ENCODE assay signal across 19 cellular contexts in genomic region chr7:65342723-65343629, GRCh38. TPM values are rescaled to one million over a fixed set of nuclear protein-coding genes. Genes with fewer than 3 reads are reported as not detected.
DNase-seq lines count a peak whose midpoint lies in the region; ATAC-seq and TF ChIP-seq lines count a peak whose summit lies in the region.
"Had no signal": no experiment of that assay in that cellular context is flagged by ENCODE, and none has a peak within 500 bp of the region (broad histone marks: within the 10 kb centered on the region; RNA-seq: fewer than 3 reads in every experiment).

No MANE protein-coding gene starts in this region.

- no peaks in the 10 kb centered on the region for H4K20me1 ChIP-seq in hepatocyte (ENCODE audit: insufficient read depth, poor library complexity, severe bottlenecking)

- intact Hi-C loops in right lobe of liver (cut with DNase I) (no loop called here), Right ventricle myocardium inferior (cut with DNase I) (no loop called here)

- ATAC-seq in right lobe of liver (peak; percentile 22 to 49 (median 37)), foreskin keratinocyte (no peak), Right ventricle myocardium inferior (no peak)
- ATAC-seq: GM12878 had no signal

- H3K9me2 ChIP-seq in hepatocyte (replicated peaks; ENCODE audit: insufficient read depth): no peaks in the 10 kb centered on the region

- TF ChIP-seq POLR2A in right lobe of liver (IDR thresholded peaks at IDR 0.05): no peak

- no peaks in the 10 kb centered on the region for H3K27me3 ChIP-seq in hepatocyte
- no peaks in the 10 kb centered on the region for H3K27me3 ChIP-seq in right lobe of liver
- no peaks in the 10 kb centered on the region for H3K27me3 ChIP-seq in foreskin keratinocyte
- H3K27me3 ChIP-seq: BE2C had no signal

- peak; percentile 9 for DNase-seq in HuH-7.5 (ENCODE audit: low spot score)
- DNase-seq in hepatocyte (ENCODE audit: low spot score): peak; percentile 19
- DNase-seq in right lobe of liver: no peak
- DNase-seq in foreskin keratinocyte: no peak
- DNase-seq in Right ventricle myocardium inferior (ENCODE audit: missing footprints): no peak
- no peak for DNase-seq in AG20443 (ENCODE audit: low spot score)
- DNase-seq in effector CD8-positive, alpha-beta T cell (lab: John Stamatoyannopoulos, UW): no peak
- DNase-seq: BE2C; C1 segment of cervical spinal cord; CD4-positive, alpha-beta T cell; DMS153; DND-41; EL; GM23248; KG1 had no signal

- H3K4me2 ChIP-seq in hepatocyte: peak overlapping the region; percentile 50

- no peak overlapping the region for H2AFZ ChIP-seq in hepatocyte
- H2AFZ ChIP-seq: GM23248 had no signal

- no peak for TF ChIP-seq CTCF in 22Rv1 (IDR thresholded peaks at IDR 0.05)
- TF ChIP-seq CTCF in hepatocyte (IDR thresholded peaks at IDR 0.05; ENCODE audit: poor library complexity): no peak
- no peak for TF ChIP-seq CTCF in right lobe of liver (IDR thresholded peaks at IDR 0.05)
- no peak for TF ChIP-seq CTCF in foreskin keratinocyte (conservative IDR thresholded peaks at IDR 0.05)

- H3K36me3 ChIP-seq in hepatocyte (replicated peaks; ENCODE audit: insufficient read depth, low read depth) (no peaks in the 10 kb centered on the region), right lobe of liver (no peaks in the 10 kb centered on the region)
- H3K36me3 ChIP-seq: BE2C, HAP-1 had no signal

- WGBS in hepatocyte (ENCODE audit: low lambda C conversion rate, missing lambda C conversion rate): 78% methylated on average over 4 of the region's 4 CpGs
- 53% methylated on average over 4 of the region's 4 CpGs for WGBS in right lobe of liver (ENCODE audit: insufficient coverage, low coverage, low lambda C conversion rate, missing lambda C conversion rate)

- no peak overlapping the region for H3K4me3 ChIP-seq in hepatocyte
- no peak overlapping the region for H3K4me3 ChIP-seq in right lobe of liver
- H3K4me3 ChIP-seq: GM12878, GM23248, HAP-1 had no signal

- 0 out of 2 replicates have a peak overlapping the region, but pooled peaks have one; percentile 4 for H3K27ac ChIP-seq in 22Rv1
- peak overlapping the region; percentile 28 for H3K27ac ChIP-seq in hepatocyte
- H3K27ac ChIP-seq in right lobe of liver: no peak overlapping the region
- no peak overlapping the region for H3K27ac ChIP-seq in foreskin keratinocyte
- H3K27ac ChIP-seq: GM23248, HL-60 had no signal

- H3K9me3 ChIP-seq in hepatocyte (ENCODE audit: low read depth) (no peaks in the 10 kb centered on the region), right lobe of liver (no peaks in the 10 kb centered on the region)
- H3K9me3 ChIP-seq: BE2C, HAP-1 had no signal

- H3K4me1 ChIP-seq in hepatocyte (ENCODE audit: insufficient read depth): peaks cover 6% of the 10 kb centered on the region
- H3K4me1 ChIP-seq in right lobe of liver: peaks cover 0 to 18% (median 2%) of the 10 kb centered on the region in 4 donors
- no peaks in the 10 kb centered on the region for H3K4me1 ChIP-seq in foreskin keratinocyte
- H3K4me1 ChIP-seq: BE2C, HAP-1 had no signal

- no peaks in the 10 kb centered on the region for H3K79me2 ChIP-seq in hepatocyte

RNA-seq across cellular contexts. Expression of gene ZNF92, which starts 30.7 kb away (rescaled TPM):
- 10.1 and 11.3 TPM in 2 replicates for total RNA-seq in hepatocyte
- polyA plus RNA-seq in hepatocyte: 3.0 TPM in 2 replicates
- 1 to 10 TPM; 1.9 to 4.5 (median 2.4) TPM for total RNA-seq in right lobe of liver
- 5.4 and 5.9 TPM in 2 replicates for total RNA-seq in foreskin keratinocyte
- 1.4 and 1.6 TPM in 2 replicates for polyA plus RNA-seq in foreskin keratinocyte
- 3.2 TPM for total RNA-seq in Right ventricle myocardium inferior

Comparison
In these comparisons a context has a peak if more than half of its experiments do, and no peak if none do; other contexts are left out.
1. H3K27ac ChIP-seq: peak in 22Rv1 (single experiment) and hepatocyte (single experiment); none in right lobe of liver (0 of 3) and foreskin keratinocyte (single experiment).
2. DNase-seq: peak in HuH-7.5 (single experiment) and hepatocyte (single experiment); none in right lobe of liver (0 of 3), foreskin keratinocyte (0 of 2), Right ventricle myocardium inferior (single experiment), AG20443 (single experiment) and effector CD8-positive, alpha-beta T cell (single experiment).
3. ATAC-seq: peak in right lobe of liver (4 of 4); none in foreskin keratinocyte (single experiment) and Right ventricle myocardium inferior (single experiment).